In the genomic region with DNA sequence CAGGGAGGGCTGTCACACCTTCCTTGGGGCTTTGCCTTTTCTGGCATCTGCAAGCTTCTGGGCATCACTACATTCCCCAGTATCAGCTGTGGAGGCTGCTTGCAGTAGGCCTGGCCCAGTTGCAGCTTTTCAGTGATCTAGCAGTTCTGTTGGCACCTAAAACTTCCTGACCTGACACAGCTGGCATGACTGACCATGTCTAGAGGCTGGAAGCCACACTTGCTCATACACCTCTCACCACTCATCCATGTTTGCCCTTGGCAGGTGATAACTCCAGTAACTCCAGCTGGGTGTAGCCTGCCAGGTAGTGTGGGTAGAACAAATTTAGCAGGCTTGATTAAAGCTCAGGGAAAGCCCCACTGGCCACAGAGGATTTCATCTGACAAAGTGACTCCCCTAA, we compare ENCODE assay signal across 3 cellular contexts.
DNase-seq lines count a peak whose midpoint lies in the region; ATAC-seq lines count a peak whose summit lies in the region.
"Not testable (repeated sequence)": the region's sequence is repeated elsewhere in the genome, so short reads cannot be mapped to it uniquely, and the experiment has no call there.

No MANE protein-coding gene starts in this region.

- ATAC-seq in Right ventricle myocardium inferior (peak; percentile 93), Right ventricle myocardium superior (ENCODE audit: poor library complexity) (peak; percentile 98), left ventricle myocardium superior (peak; percentile 99)

- DNase-seq in Right ventricle myocardium inferior (ENCODE audit: missing footprints); Right ventricle myocardium superior; left ventricle myocardium superior: not testable (repeated sequence)

- intact Hi-C loops in Right ventricle myocardium inferior (cut with DNase I); Right ventricle myocardium superior (cut with DNase I); left ventricle myocardium superior (cut with micrococcal nuclease): not testable (repeated sequence)
